Comparison of ENCODE assay signal across 1 cellular context in the genomic region with DNA sequence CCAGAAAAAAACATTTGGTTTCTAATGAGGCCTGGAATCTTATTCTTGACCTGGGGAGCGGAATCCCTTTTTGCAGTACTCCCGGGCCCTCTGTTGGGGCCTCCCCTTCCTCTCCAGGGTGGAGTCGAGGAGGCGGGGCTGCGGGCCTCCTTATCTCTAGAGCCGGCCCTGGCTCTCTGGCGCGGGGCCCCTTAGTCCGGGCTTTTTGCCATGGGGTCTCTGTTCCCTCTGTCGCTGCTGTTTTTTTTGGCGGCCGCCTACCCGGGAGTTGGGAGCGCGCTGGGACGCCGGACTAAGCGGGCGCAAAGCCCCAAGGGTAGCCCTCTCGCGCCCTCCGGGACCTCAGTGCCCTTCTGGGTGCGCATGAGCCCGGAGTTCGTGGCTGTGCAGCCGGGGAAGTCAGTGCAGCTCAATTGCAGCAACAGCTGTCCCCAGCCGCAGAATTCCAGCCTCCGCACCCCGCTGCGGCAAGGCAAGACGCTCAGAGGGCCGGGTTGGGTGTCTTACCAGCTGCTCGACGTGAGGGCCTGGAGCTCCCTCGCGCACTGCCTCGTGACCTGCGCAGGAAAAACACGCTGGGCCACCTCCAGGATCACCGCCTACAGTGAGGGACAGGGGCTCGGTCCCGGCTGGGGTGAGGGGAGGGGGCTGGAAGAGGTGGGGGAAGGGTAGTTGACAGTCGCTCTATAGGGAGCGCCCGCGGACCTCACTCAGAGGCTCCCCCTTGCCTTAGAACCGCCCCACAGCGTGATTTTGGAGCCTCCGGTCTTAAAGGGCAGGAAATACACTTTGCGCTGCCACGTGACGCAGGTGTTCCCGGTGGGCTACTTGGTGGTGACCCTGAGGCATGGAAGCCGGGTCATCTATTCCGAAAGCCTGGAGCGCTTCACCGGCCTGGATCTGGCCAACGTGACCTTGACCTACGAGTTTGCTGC.
TF ChIP-seq lines count a peak whose summit lies in the region.

A gene with protein sequence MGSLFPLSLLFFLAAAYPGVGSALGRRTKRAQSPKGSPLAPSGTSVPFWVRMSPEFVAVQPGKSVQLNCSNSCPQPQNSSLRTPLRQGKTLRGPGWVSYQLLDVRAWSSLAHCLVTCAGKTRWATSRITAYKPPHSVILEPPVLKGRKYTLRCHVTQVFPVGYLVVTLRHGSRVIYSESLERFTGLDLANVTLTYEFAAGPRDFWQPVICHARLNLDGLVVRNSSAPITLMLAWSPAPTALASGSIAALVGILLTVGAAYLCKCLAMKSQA (plus strand): TSS at position 153 of the 935 bp plus-strand sequence. CDS start 58 bp downstream, at position 211.

TF ChIP-seq in HepG2, 621 proteins besides CTCF, POLR2A, EP300 and RAD21 (continued from another document and continues in another):
- TF ChIP-seq, protein P1, sequence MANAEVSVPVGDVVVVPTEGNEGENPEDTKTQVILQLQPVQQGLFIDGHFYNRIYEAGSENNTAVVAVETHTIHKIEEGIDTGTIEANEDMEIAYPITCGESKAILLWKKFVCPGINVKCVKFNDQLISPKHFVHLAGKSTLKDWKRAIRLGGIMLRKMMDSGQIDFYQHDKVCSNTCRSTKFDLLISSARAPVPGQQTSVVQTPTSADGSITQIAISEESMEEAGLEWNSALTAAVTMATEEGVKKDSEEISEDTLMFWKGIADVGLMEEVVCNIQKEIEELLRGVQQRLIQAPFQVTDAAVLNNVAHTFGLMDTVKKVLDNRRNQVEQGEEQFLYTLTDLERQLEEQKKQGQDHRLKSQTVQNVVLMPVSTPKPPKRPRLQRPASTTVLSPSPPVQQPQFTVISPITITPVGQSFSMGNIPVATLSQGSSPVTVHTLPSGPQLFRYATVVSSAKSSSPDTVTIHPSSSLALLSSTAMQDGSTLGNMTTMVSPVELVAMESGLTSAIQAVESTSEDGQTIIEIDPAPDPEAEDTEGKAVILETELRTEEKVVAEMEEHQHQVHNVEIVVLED (CRISPR knock-in tag; IDR thresholded peaks at IDR 0.05; ENCODE audit: borderline replicate concordance), result no peak
- TF ChIP-seq ZSCAN9 (CRISPR knock-in tag; IDR thresholded peaks at IDR 0.05; ENCODE audit: borderline replicate concordance), result no peak
- no peak for TF ChIP-seq CHD2 (IDR thresholded peaks at IDR 0.05; ENCODE audit: low read depth, low read length)
- TF ChIP-seq MAFK (conservative IDR thresholded peaks at IDR 0.05 in 1 of 2, IDR thresholded peaks at IDR 0.05 in 1 of 2; ENCODE audit: low read length in 2 of 2), result no peak
- TF ChIP-seq ZNF792 (CRISPR knock-in tag; IDR thresholded peaks at IDR 0.05), result 0 out of 2 replicates have a peak, but pooled peaks have one; percentile 14
- TF ChIP-seq WIZ (CRISPR knock-in tag; IDR thresholded peaks at IDR 0.05), result no peak
- no peak for TF ChIP-seq ZNF713 (CRISPR knock-in tag; IDR thresholded peaks at IDR 0.05)
- peak; percentile 39 for TF ChIP-seq U2AF1 (optimal IDR thresholded peaks at IDR 0.05; ENCODE audit: low read depth, low read length)
- 0 out of 2 replicates have a peak, but pooled peaks have one; percentile 14 for TF ChIP-seq ZMYM4 (CRISPR knock-in tag; IDR thresholded peaks at IDR 0.05)
- TF ChIP-seq, protein P2, sequence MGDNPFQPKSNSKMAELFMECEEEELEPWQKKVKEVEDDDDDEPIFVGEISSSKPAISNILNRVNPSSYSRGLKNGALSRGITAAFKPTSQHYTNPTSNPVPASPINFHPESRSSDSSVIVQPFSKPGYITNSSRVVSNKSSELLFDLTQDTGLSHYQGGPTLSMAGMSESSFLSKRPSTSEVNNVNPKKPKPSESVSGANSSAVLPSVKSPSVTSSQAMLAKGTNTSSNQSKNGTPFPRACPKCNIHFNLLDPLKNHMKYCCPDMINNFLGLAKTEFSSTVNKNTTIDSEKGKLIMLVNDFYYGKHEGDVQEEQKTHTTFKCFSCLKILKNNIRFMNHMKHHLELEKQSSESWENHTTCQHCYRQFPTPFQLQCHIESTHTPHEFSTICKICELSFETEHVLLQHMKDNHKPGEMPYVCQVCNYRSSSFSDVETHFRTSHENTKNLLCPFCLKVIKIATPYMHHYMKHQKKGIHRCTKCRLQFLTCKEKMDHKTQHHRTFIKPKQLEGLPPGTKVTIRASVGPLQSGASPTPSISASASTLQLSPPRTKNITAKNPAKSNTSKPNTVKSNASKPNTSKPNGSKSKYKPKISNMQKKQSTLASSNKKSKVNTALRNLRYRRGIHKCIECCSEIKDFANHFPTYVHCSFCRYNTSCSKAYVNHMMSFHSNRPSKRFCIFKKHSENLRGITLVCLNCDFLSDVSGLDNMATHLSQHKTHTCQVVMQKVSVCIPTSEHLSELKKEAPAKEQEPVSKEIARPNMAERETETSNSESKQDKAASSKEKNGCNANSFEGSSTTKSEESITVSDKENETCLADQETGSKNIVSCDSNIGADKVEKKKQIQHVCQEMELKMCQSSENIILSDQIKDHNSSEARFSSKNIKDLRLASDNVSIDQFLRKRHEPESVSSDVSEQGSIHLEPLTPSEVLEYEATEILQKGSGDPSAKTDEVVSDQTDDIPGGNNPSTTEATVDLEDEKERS (CRISPR knock-in tag; IDR thresholded peaks at IDR 0.05), result no peak
- TF ChIP-seq RNF2 (conservative IDR thresholded peaks at IDR 0.05; ENCODE audit: low read depth), result no peak
- TF ChIP-seq NR2F1 (CRISPR knock-in tag; IDR thresholded peaks at IDR 0.05), result 0 out of 4 replicates have a peak, but pooled peaks of 1 of the 2 experiments have one; percentile 33
- TF ChIP-seq, protein P3, sequence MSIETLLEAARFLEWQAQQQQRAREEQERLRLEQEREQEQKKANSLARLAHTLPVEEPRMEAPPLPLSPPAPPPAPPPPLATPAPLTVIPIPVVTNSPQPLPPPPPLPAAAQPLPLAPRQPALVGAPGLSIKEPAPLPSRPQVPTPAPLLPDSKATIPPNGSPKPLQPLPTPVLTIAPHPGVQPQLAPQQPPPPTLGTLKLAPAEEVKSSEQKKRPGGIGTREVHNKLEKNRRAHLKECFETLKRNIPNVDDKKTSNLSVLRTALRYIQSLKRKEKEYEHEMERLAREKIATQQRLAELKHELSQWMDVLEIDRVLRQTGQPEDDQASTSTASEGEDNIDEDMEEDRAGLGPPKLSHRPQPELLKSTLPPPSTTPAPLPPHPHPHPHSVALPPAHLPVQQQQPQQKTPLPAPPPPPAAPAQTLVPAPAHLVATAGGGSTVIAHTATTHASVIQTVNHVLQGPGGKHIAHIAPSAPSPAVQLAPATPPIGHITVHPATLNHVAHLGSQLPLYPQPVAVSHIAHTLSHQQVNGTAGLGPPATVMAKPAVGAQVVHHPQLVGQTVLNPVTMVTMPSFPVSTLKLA (IDR thresholded peaks at IDR 0.05), result no peak
- no peak for TF ChIP-seq SOX6 (IDR thresholded peaks at IDR 0.05)
- TF ChIP-seq SOX6 (CRISPR knock-in tag; IDR thresholded peaks at IDR 0.05), result peak; percentile 28
- TF ChIP-seq, protein P4, sequence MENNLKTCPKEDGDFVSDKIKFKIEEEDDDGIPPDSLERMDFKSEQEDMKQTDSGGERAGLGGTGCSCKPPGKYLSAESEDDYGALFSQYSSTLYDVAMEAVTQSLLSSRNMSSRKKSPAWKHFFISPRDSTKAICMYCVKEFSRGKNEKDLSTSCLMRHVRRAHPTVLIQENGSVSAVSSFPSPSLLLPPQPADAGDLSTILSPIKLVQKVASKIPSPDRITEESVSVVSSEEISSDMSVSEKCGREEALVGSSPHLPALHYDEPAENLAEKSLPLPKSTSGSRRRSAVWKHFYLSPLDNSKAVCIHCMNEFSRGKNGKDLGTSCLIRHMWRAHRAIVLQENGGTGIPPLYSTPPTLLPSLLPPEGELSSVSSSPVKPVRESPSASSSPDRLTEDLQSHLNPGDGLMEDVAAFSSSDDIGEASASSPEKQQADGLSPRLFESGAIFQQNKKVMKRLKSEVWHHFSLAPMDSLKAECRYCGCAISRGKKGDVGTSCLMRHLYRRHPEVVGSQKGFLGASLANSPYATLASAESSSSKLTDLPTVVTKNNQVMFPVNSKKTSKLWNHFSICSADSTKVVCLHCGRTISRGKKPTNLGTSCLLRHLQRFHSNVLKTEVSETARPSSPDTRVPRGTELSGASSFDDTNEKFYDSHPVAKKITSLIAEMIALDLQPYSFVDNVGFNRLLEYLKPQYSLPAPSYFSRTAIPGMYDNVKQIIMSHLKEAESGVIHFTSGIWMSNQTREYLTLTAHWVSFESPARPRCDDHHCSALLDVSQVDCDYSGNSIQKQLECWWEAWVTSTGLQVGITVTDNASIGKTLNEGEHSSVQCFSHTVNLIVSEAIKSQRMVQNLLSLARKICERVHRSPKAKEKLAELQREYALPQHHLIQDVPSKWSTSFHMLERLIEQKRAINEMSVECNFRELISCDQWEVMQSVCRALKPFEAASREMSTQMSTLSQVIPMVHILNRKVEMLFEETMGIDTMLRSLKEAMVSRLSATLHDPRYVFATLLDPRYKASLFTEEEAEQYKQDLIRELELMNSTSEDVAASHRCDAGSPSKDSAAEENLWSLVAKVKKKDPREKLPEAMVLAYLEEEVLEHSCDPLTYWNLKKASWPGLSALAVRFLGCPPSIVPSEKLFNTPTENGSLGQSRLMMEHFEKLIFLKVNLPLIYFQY (CRISPR knock-in tag; IDR thresholded peaks at IDR 0.05; ENCODE audit: borderline replicate concordance), result no peak; the same call in 1 of the 2 replicates
- TF ChIP-seq, protein P5, sequence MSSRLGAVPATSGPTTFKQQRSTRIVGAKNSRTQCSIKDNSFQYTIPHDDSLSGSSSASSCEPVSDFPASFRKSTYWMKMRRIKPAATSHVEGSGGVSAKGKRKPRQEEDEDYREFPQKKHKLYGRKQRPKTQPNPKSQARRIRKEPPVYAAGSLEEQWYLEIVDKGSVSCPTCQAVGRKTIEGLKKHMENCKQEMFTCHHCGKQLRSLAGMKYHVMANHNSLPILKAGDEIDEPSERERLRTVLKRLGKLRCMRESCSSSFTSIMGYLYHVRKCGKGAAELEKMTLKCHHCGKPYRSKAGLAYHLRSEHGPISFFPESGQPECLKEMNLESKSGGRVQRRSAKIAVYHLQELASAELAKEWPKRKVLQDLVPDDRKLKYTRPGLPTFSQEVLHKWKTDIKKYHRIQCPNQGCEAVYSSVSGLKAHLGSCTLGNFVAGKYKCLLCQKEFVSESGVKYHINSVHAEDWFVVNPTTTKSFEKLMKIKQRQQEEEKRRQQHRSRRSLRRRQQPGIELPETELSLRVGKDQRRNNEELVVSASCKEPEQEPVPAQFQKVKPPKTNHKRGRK (CRISPR knock-in tag; IDR thresholded peaks at IDR 0.05), result no peak
- TF ChIP-seq ZNF788 (CRISPR knock-in tag; IDR thresholded peaks at IDR 0.05; ENCODE audit: borderline replicate concordance), result no peak; the same call in 1 of the 2 replicates
- TF ChIP-seq, protein P6, sequence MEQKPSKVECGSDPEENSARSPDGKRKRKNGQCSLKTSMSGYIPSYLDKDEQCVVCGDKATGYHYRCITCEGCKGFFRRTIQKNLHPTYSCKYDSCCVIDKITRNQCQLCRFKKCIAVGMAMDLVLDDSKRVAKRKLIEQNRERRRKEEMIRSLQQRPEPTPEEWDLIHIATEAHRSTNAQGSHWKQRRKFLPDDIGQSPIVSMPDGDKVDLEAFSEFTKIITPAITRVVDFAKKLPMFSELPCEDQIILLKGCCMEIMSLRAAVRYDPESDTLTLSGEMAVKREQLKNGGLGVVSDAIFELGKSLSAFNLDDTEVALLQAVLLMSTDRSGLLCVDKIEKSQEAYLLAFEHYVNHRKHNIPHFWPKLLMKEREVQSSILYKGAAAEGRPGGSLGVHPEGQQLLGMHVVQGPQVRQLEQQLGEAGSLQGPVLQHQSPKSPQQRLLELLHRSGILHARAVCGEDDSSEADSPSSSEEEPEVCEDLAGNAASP (CRISPR knock-in tag; IDR thresholded peaks at IDR 0.05; ENCODE audit: borderline replicate concordance), result peak; percentile 38; the same call in 1 of the 2 replicates
- TF ChIP-seq, protein P7, sequence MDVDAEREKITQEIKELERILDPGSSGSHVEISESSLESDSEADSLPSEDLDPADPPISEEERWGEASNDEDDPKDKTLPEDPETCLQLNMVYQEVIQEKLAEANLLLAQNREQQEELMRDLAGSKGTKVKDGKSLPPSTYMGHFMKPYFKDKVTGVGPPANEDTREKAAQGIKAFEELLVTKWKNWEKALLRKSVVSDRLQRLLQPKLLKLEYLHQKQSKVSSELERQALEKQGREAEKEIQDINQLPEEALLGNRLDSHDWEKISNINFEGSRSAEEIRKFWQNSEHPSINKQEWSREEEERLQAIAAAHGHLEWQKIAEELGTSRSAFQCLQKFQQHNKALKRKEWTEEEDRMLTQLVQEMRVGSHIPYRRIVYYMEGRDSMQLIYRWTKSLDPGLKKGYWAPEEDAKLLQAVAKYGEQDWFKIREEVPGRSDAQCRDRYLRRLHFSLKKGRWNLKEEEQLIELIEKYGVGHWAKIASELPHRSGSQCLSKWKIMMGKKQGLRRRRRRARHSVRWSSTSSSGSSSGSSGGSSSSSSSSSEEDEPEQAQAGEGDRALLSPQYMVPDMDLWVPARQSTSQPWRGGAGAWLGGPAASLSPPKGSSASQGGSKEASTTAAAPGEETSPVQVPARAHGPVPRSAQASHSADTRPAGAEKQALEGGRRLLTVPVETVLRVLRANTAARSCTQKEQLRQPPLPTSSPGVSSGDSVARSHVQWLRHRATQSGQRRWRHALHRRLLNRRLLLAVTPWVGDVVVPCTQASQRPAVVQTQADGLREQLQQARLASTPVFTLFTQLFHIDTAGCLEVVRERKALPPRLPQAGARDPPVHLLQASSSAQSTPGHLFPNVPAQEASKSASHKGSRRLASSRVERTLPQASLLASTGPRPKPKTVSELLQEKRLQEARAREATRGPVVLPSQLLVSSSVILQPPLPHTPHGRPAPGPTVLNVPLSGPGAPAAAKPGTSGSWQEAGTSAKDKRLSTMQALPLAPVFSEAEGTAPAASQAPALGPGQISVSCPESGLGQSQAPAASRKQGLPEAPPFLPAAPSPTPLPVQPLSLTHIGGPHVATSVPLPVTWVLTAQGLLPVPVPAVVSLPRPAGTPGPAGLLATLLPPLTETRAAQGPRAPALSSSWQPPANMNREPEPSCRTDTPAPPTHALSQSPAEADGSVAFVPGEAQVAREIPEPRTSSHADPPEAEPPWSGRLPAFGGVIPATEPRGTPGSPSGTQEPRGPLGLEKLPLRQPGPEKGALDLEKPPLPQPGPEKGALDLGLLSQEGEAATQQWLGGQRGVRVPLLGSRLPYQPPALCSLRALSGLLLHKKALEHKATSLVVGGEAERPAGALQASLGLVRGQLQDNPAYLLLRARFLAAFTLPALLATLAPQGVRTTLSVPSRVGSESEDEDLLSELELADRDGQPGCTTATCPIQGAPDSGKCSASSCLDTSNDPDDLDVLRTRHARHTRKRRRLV (CRISPR knock-in tag; IDR thresholded peaks at IDR 0.05), result no peak
- no peak for TF ChIP-seq ATAD3A (CRISPR knock-in tag; IDR thresholded peaks at IDR 0.05)
- TF ChIP-seq ARNT2 (CRISPR knock-in tag; IDR thresholded peaks at IDR 0.05; ENCODE audit: low read depth), result peak; percentile 34; the same call in 1 of the 2 replicates
- TF ChIP-seq RXRA (CRISPR knock-in tag; IDR thresholded peaks at IDR 0.05), result peak; percentile 29; the same call in 1 of the 2 replicates
- TF ChIP-seq HDAC2 (CRISPR knock-in tag; IDR thresholded peaks at IDR 0.05), result peak; percentile 39; the same call in 1 of the 2 replicates
- TF ChIP-seq, protein P8, sequence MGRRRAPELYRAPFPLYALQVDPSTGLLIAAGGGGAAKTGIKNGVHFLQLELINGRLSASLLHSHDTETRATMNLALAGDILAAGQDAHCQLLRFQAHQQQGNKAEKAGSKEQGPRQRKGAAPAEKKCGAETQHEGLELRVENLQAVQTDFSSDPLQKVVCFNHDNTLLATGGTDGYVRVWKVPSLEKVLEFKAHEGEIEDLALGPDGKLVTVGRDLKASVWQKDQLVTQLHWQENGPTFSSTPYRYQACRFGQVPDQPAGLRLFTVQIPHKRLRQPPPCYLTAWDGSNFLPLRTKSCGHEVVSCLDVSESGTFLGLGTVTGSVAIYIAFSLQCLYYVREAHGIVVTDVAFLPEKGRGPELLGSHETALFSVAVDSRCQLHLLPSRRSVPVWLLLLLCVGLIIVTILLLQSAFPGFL (CRISPR knock-in tag; IDR thresholded peaks at IDR 0.05), result no peak
- no peak for TF ChIP-seq MXD4 (CRISPR knock-in tag; IDR thresholded peaks at IDR 0.05)
- no peak; the same call in 1 of the 2 replicates for TF ChIP-seq ZFP90 (CRISPR knock-in tag; IDR thresholded peaks at IDR 0.05; ENCODE audit: borderline replicate concordance)
